1 cellular context compared by ENCODE assay signal in the genomic region with DNA sequence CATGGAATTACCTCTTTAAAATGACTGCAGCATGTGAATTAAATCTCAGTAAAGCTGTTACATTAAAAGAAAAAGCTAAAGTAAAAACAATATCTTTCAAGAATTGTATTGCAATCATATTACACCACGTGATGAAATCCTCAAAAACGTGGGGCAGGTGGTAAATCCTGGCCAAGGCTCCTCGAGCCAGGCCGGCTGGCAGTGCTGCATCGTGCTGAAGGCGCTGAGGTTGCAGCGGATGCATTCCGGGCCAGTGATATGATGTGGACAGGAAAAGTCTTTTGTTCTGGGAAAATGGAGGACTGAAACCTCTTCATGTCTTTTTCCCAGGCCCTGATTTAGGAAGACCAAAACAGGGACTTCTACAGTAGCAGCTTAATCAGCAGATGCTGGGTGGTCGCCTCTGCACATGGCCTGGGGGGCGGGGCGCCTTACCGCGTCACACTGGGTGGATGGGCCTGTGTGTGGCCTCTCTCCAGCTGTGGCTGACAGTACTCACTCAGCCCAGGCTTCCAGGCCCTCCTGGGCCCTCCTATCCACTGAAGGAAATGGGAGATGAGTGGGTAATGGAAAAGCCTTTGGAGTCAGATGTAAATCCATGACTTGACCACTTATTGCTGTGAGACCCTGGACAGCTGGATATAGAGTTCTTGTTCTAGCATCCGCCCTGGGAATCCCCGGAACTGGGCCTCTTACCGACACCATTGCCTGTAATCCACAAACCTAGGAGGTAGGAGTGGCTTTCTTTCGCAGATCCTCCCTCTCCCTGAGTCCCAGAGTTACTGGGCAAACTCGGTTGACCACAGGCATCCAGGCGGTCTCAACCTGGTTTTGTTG.
A peak's percentile ranks its signal among the peaks of the same experiment; 100 is the strongest.
TF ChIP-seq lines count a peak whose summit lies in the region.

No MANE protein-coding gene starts in this region.

TF ChIP-seq in WTC11, 78 proteins besides CTCF, POLR2A, EP300 and RAD21:
- TF ChIP-seq HMGA2 (CRISPR knock-in tag; IDR thresholded peaks at IDR 0.05) (no peak), ETV6 (CRISPR knock-in tag; IDR thresholded peaks at IDR 0.05) (peak; percentile 33; the same call in 1 of the 2 replicates), KAT7 (CRISPR knock-in tag; IDR thresholded peaks at IDR 0.05; ENCODE audit: borderline replicate concordance) (no peak), ZNF263 (CRISPR knock-in tag; IDR thresholded peaks at IDR 0.05; ENCODE audit: low read depth) (no peak), ATF1 (CRISPR knock-in tag; IDR thresholded peaks at IDR 0.05) (no peak), SP1 (CRISPR knock-in tag; conservative IDR thresholded peaks at IDR 0.05) (peak; percentile 62), FOXP1 (CRISPR knock-in tag; IDR thresholded peaks at IDR 0.05; ENCODE audit: borderline replicate concordance) (peak; percentile 50; the same call in 1 of the 2 replicates), SMAD3 (CRISPR knock-in tag; IDR thresholded peaks at IDR 0.05; ENCODE audit: borderline replicate concordance) (no peak), TEAD4 (CRISPR knock-in tag; IDR thresholded peaks at IDR 0.05) (no peak), ZNF671 (CRISPR knock-in tag; IDR thresholded peaks at IDR 0.05) (no peak), CREB1 (CRISPR knock-in tag; IDR thresholded peaks at IDR 0.05) (no peak), ZNF396 (CRISPR knock-in tag; IDR thresholded peaks at IDR 0.05; ENCODE audit: borderline replicate concordance) (no peak), ZNF121 (CRISPR knock-in tag; IDR thresholded peaks at IDR 0.05) (peak; percentile 50; the same call in 1 of the 2 replicates), MXD4 (CRISPR knock-in tag; IDR thresholded peaks at IDR 0.05; ENCODE audit: borderline replicate concordance) (no peak), NR1H2 (CRISPR knock-in tag; IDR thresholded peaks at IDR 0.05) (no peak), ELF4 (CRISPR knock-in tag; IDR thresholded peaks at IDR 0.05; ENCODE audit: low read depth) (no peak), JUN (CRISPR knock-in tag; IDR thresholded peaks at IDR 0.05) (no peak), ZNF219 (CRISPR knock-in tag; IDR thresholded peaks at IDR 0.05; ENCODE audit: borderline replicate concordance) (no peak), CBFB (CRISPR knock-in tag; IDR thresholded peaks at IDR 0.05; ENCODE audit: low read depth) (no peak)
- TF ChIP-seq, protein P1, sequence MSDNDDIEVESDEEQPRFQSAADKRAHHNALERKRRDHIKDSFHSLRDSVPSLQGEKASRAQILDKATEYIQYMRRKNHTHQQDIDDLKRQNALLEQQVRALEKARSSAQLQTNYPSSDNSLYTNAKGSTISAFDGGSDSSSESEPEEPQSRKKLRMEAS (CRISPR knock-in tag; IDR thresholded peaks at IDR 0.05): peak; percentile 66
- TF ChIP-seq, protein P2, sequence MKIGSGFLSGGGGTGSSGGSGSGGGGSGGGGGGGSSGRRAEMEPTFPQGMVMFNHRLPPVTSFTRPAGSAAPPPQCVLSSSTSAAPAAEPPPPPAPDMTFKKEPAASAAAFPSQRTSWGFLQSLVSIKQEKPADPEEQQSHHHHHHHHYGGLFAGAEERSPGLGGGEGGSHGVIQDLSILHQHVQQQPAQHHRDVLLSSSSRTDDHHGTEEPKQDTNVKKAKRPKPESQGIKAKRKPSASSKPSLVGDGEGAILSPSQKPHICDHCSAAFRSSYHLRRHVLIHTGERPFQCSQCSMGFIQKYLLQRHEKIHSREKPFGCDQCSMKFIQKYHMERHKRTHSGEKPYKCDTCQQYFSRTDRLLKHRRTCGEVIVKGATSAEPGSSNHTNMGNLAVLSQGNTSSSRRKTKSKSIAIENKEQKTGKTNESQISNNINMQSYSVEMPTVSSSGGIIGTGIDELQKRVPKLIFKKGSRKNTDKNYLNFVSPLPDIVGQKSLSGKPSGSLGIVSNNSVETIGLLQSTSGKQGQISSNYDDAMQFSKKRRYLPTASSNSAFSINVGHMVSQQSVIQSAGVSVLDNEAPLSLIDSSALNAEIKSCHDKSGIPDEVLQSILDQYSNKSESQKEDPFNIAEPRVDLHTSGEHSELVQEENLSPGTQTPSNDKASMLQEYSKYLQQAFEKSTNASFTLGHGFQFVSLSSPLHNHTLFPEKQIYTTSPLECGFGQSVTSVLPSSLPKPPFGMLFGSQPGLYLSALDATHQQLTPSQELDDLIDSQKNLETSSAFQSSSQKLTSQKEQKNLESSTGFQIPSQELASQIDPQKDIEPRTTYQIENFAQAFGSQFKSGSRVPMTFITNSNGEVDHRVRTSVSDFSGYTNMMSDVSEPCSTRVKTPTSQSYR (CRISPR knock-in tag; IDR thresholded peaks at IDR 0.05): no peak
- TF ChIP-seq, protein P3, sequence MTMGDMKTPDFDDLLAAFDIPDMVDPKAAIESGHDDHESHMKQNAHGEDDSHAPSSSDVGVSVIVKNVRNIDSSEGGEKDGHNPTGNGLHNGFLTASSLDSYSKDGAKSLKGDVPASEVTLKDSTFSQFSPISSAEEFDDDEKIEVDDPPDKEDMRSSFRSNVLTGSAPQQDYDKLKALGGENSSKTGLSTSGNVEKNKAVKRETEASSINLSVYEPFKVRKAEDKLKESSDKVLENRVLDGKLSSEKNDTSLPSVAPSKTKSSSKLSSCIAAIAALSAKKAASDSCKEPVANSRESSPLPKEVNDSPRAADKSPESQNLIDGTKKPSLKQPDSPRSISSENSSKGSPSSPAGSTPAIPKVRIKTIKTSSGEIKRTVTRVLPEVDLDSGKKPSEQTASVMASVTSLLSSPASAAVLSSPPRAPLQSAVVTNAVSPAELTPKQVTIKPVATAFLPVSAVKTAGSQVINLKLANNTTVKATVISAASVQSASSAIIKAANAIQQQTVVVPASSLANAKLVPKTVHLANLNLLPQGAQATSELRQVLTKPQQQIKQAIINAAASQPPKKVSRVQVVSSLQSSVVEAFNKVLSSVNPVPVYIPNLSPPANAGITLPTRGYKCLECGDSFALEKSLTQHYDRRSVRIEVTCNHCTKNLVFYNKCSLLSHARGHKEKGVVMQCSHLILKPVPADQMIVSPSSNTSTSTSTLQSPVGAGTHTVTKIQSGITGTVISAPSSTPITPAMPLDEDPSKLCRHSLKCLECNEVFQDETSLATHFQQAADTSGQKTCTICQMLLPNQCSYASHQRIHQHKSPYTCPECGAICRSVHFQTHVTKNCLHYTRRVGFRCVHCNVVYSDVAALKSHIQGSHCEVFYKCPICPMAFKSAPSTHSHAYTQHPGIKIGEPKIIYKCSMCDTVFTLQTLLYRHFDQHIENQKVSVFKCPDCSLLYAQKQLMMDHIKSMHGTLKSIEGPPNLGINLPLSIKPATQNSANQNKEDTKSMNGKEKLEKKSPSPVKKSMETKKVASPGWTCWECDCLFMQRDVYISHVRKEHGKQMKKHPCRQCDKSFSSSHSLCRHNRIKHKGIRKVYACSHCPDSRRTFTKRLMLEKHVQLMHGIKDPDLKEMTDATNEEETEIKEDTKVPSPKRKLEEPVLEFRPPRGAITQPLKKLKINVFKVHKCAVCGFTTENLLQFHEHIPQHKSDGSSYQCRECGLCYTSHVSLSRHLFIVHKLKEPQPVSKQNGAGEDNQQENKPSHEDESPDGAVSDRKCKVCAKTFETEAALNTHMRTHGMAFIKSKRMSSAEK (CRISPR knock-in tag; IDR thresholded peaks at IDR 0.05; ENCODE audit: borderline replicate concordance): no peak
- TF ChIP-seq, protein P4, sequence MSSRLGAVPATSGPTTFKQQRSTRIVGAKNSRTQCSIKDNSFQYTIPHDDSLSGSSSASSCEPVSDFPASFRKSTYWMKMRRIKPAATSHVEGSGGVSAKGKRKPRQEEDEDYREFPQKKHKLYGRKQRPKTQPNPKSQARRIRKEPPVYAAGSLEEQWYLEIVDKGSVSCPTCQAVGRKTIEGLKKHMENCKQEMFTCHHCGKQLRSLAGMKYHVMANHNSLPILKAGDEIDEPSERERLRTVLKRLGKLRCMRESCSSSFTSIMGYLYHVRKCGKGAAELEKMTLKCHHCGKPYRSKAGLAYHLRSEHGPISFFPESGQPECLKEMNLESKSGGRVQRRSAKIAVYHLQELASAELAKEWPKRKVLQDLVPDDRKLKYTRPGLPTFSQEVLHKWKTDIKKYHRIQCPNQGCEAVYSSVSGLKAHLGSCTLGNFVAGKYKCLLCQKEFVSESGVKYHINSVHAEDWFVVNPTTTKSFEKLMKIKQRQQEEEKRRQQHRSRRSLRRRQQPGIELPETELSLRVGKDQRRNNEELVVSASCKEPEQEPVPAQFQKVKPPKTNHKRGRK (CRISPR knock-in tag; IDR thresholded peaks at IDR 0.05; ENCODE audit: borderline replicate concordance): no peak
- TF ChIP-seq, protein P5, sequence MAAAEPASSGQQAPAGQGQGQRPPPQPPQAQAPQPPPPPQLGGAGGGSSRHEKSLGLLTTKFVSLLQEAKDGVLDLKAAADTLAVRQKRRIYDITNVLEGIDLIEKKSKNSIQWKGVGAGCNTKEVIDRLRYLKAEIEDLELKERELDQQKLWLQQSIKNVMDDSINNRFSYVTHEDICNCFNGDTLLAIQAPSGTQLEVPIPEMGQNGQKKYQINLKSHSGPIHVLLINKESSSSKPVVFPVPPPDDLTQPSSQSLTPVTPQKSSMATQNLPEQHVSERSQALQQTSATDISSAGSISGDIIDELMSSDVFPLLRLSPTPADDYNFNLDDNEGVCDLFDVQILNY (CRISPR knock-in tag; IDR thresholded peaks at IDR 0.05): no peak
- TF ChIP-seq, protein P6, sequence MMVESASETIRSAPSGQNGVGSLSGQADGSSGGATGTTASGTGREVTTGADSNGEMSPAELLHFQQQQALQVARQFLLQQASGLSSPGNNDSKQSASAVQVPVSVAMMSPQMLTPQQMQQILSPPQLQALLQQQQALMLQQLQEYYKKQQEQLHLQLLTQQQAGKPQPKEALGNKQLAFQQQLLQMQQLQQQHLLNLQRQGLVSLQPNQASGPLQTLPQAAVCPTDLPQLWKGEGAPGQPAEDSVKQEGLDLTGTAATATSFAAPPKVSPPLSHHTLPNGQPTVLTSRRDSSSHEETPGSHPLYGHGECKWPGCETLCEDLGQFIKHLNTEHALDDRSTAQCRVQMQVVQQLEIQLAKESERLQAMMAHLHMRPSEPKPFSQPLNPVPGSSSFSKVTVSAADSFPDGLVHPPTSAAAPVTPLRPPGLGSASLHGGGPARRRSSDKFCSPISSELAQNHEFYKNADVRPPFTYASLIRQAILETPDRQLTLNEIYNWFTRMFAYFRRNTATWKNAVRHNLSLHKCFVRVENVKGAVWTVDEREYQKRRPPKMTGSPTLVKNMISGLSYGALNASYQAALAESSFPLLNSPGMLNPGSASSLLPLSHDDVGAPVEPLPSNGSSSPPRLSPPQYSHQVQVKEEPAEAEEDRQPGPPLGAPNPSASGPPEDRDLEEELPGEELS (CRISPR knock-in tag; IDR thresholded peaks at IDR 0.05): peak; percentile 63; the same call in 1 of the 2 replicates
- TF ChIP-seq, protein P7, sequence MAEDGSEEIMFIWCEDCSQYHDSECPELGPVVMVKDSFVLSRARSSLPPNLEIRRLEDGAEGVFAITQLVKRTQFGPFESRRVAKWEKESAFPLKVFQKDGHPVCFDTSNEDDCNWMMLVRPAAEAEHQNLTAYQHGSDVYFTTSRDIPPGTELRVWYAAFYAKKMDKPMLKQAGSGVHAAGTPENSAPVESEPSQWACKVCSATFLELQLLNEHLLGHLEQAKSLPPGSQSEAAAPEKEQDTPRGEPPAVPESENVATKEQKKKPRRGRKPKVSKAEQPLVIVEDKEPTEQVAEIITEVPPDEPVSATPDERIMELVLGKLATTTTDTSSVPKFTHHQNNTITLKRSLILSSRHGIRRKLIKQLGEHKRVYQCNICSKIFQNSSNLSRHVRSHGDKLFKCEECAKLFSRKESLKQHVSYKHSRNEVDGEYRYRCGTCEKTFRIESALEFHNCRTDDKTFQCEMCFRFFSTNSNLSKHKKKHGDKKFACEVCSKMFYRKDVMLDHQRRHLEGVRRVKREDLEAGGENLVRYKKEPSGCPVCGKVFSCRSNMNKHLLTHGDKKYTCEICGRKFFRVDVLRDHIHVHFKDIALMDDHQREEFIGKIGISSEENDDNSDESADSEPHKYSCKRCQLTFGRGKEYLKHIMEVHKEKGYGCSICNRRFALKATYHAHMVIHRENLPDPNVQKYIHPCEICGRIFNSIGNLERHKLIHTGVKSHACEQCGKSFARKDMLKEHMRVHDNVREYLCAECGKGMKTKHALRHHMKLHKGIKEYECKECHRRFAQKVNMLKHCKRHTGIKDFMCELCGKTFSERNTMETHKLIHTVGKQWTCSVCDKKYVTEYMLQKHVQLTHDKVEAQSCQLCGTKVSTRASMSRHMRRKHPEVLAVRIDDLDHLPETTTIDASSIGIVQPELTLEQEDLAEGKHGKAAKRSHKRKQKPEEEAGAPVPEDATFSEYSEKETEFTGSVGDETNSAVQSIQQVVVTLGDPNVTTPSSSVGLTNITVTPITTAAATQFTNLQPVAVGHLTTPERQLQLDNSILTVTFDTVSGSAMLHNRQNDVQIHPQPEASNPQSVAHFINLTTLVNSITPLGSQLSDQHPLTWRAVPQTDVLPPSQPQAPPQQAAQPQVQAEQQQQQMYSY (CRISPR knock-in tag; IDR thresholded peaks at IDR 0.05): peak; percentile 49; the same call in 1 of the 2 replicates
- TF ChIP-seq, protein P8, sequence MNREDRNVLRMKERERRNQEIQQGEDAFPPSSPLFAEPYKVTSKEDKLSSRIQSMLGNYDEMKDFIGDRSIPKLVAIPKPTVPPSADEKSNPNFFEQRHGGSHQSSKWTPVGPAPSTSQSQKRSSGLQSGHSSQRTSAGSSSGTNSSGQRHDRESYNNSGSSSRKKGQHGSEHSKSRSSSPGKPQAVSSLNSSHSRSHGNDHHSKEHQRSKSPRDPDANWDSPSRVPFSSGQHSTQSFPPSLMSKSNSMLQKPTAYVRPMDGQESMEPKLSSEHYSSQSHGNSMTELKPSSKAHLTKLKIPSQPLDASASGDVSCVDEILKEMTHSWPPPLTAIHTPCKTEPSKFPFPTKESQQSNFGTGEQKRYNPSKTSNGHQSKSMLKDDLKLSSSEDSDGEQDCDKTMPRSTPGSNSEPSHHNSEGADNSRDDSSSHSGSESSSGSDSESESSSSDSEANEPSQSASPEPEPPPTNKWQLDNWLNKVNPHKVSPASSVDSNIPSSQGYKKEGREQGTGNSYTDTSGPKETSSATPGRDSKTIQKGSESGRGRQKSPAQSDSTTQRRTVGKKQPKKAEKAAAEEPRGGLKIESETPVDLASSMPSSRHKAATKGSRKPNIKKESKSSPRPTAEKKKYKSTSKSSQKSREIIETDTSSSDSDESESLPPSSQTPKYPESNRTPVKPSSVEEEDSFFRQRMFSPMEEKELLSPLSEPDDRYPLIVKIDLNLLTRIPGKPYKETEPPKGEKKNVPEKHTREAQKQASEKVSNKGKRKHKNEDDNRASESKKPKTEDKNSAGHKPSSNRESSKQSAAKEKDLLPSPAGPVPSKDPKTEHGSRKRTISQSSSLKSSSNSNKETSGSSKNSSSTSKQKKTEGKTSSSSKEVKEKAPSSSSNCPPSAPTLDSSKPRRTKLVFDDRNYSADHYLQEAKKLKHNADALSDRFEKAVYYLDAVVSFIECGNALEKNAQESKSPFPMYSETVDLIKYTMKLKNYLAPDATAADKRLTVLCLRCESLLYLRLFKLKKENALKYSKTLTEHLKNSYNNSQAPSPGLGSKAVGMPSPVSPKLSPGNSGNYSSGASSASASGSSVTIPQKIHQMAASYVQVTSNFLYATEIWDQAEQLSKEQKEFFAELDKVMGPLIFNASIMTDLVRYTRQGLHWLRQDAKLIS (CRISPR knock-in tag; IDR thresholded peaks at IDR 0.05; ENCODE audit: borderline replicate concordance): no peak
